1 cellular context compared by ENCODE assay signal in genomic region chr3:197022405-197023231, GRCh38.
TF ChIP-seq lines count a peak whose summit lies in the region.

No MANE protein-coding gene starts in this region.

TF ChIP-seq in GM23338, 12 proteins besides CTCF, POLR2A, EP300 and RAD21 (continued from another document):
- TF ChIP-seq REST (IDR thresholded peaks at IDR 0.05; ENCODE audit: unreplicated experiment) (no peak), STAT1 (IDR thresholded peaks at IDR 0.05; ENCODE audit: unreplicated experiment) (no peak), NANOG (IDR thresholded peaks at IDR 0.05; ENCODE audit: borderline replicate concordance) (no peak), ZNF114 (CRISPR knock-in tag; IDR thresholded peaks at IDR 0.05) (no peak), POLR2AphosphoS5 (IDR thresholded peaks at IDR 0.05; ENCODE audit: low read depth) (no peak), EZH2phosphoT487 (IDR thresholded peaks at IDR 0.05; ENCODE audit: unreplicated experiment) (no peak)
- TF ChIP-seq, protein P1, sequence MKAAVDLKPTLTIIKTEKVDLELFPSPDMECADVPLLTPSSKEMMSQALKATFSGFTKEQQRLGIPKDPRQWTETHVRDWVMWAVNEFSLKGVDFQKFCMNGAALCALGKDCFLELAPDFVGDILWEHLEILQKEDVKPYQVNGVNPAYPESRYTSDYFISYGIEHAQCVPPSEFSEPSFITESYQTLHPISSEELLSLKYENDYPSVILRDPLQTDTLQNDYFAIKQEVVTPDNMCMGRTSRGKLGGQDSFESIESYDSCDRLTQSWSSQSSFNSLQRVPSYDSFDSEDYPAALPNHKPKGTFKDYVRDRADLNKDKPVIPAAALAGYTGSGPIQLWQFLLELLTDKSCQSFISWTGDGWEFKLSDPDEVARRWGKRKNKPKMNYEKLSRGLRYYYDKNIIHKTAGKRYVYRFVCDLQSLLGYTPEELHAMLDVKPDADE (IDR thresholded peaks at IDR 0.05) = no peak
